ENCODE assay signal across 1 cellular context in the genomic region with DNA sequence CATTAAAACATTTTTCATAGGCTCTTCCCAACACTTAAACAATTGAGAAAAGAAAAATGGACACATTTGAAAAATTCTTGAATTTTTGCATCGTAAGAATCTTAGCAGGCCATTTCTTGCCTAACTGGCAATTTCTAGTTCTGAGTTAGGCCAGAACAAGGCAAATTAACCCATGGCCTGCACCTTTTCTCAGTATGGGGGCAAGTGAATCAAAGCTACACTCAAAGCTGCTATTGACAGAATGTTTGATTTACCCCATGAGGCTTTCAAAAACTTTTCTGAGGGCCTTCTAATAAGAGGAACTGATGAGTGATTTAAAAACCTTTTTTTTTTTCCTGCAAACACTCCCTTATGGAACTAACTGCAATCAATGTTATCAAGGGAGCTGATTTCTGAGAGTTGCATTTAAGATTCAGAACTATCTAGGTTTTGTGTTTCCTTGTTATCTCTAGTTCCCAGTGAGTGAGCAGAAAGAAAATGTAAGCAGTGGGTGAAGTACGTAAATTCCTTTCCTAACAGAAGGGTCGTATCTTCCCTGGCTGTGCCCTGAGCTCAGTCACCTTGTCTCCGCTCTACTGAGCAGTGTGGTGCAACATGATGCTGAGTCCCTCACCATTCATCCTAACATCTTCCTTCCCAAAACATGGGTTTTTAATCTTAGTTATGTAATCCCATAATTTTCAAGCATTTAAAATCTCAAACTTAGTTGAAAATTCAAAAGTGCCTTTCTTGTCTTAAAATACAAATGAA.
TF ChIP-seq lines count a peak whose summit lies in the region.

No MANE protein-coding gene starts in this region.

TF ChIP-seq in GM23338, 12 proteins besides CTCF, POLR2A, EP300 and RAD21 (continued from another document):
- TF ChIP-seq, protein P1, sequence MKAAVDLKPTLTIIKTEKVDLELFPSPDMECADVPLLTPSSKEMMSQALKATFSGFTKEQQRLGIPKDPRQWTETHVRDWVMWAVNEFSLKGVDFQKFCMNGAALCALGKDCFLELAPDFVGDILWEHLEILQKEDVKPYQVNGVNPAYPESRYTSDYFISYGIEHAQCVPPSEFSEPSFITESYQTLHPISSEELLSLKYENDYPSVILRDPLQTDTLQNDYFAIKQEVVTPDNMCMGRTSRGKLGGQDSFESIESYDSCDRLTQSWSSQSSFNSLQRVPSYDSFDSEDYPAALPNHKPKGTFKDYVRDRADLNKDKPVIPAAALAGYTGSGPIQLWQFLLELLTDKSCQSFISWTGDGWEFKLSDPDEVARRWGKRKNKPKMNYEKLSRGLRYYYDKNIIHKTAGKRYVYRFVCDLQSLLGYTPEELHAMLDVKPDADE (IDR thresholded peaks at IDR 0.05), result no peak
- TF ChIP-seq NANOG (IDR thresholded peaks at IDR 0.05; ENCODE audit: borderline replicate concordance) (no peak), EZH2phosphoT487 (IDR thresholded peaks at IDR 0.05; ENCODE audit: unreplicated experiment) (no peak), CREB1 (CRISPR knock-in tag; IDR thresholded peaks at IDR 0.05; ENCODE audit: low read depth) (no peak), JUNB (IDR thresholded peaks at IDR 0.05; ENCODE audit: unreplicated experiment) (no peak)
- TF ChIP-seq, protein P2, sequence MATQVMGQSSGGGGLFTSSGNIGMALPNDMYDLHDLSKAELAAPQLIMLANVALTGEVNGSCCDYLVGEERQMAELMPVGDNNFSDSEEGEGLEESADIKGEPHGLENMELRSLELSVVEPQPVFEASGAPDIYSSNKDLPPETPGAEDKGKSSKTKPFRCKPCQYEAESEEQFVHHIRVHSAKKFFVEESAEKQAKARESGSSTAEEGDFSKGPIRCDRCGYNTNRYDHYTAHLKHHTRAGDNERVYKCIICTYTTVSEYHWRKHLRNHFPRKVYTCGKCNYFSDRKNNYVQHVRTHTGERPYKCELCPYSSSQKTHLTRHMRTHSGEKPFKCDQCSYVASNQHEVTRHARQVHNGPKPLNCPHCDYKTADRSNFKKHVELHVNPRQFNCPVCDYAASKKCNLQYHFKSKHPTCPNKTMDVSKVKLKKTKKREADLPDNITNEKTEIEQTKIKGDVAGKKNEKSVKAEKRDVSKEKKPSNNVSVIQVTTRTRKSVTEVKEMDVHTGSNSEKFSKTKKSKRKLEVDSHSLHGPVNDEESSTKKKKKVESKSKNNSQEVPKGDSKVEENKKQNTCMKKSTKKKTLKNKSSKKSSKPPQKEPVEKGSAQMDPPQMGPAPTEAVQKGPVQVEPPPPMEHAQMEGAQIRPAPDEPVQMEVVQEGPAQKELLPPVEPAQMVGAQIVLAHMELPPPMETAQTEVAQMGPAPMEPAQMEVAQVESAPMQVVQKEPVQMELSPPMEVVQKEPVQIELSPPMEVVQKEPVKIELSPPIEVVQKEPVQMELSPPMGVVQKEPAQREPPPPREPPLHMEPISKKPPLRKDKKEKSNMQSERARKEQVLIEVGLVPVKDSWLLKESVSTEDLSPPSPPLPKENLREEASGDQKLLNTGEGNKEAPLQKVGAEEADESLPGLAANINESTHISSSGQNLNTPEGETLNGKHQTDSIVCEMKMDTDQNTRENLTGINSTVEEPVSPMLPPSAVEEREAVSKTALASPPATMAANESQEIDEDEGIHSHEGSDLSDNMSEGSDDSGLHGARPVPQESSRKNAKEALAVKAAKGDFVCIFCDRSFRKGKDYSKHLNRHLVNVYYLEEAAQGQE (IDR thresholded peaks at IDR 0.05; ENCODE audit: unreplicated experiment), result no peak
